Comparison of ENCODE assay signal across 12 cellular contexts in genomic region chr15:50241684-50242450, GRCh38. TPM values are rescaled to one million over a fixed set of nuclear protein-coding genes. Genes with fewer than 3 reads are reported as not detected.
DNase-seq lines count a peak whose midpoint lies in the region; ATAC-seq and TF ChIP-seq lines count a peak whose summit lies in the region.
"Had no signal": no experiment of that assay in that cellular context is flagged by ENCODE, and none has a peak within 500 bp of the region (broad histone marks: within the 10 kb centered on the region; RNA-seq: fewer than 3 reads in every experiment).

No MANE protein-coding gene starts in this region.

- peak; percentile 58 for DNase-seq in ELR (ENCODE audit: low read depth)
- DNase-seq in HT1080 (ENCODE audit: low read depth): peak; percentile 18
- no peak for DNase-seq in activated T-helper 2 cell treated with anti-CD3 and anti-CD28 coated beads, Interferon-gamma antibody, Interleukin-2, Interleukin-4, amounts not matched to agents 10 μg/mL and 5 μg/mL and 100 μg/mL, durations not matched to agents 14 hours and 24 hours and 36 hours (ENCODE audit: low spot score)
- no peak for DNase-seq in right lobe of liver
- no peak for DNase-seq in glomerular visceral epithelial cell (ENCODE audit: extremely low spot score)
- no peak for DNase-seq in posterior cingulate gyrus
- DNase-seq: activated CD8-positive, alpha-beta memory T cell treated with anti-CD3 and anti-CD28 coated beads, Interleukin-2, amount 50 U/mL, for 4 hours; islet precursor cell; NCI-H1048; NCI-H526 had no signal

- no peaks in the 10 kb centered on the region for H3K9me3 ChIP-seq in right lobe of liver

- TF ChIP-seq CTCF in right lobe of liver (IDR thresholded peaks at IDR 0.05): peak in 3 of 4 donors; percentile 18 to 41 (median 27)

- no peak overlapping the region for H3K4me3 Mint-ChIP-seq in activated T-helper 2 cell treated with anti-CD3 and anti-CD28 coated beads, Interferon-gamma antibody, Interleukin-2, Interleukin-4, amounts not matched to agents 10 μg/mL and 5 μg/mL and 100 μg/mL, durations not matched to agents 14 hours and 24 hours and 36 hours (ENCODE audit: low read depth)
- H3K4me3 Mint-ChIP-seq: nephron had no signal

- no peak overlapping the region for H3K27ac ChIP-seq in right lobe of liver

- intact Hi-C loops in activated T-helper 2 cell treated with anti-CD3 and anti-CD28 coated beads, Interferon-gamma antibody, Interleukin-2, Interleukin-4, amounts not matched to agents 10 μg/mL and 5 μg/mL and 100 μg/mL, durations not matched to agents 14 hours and 24 hours and 36 hours (cut with micrococcal nuclease): no loop called here
- intact Hi-C loops in right lobe of liver (cut with DNase I) (no loop called here), posterior cingulate gyrus (cut with DNase I) (no loop called here)

- peak overlapping the region; percentile 62 for H3K27ac Mint-ChIP-seq in activated T-helper 2 cell treated with anti-CD3 and anti-CD28 coated beads, Interferon-gamma antibody, Interleukin-2, Interleukin-4, amounts not matched to agents 10 μg/mL and 5 μg/mL and 100 μg/mL, durations not matched to agents 14 hours and 24 hours and 36 hours
- H3K27ac Mint-ChIP-seq: nephron had no signal

- H3K4me3 ChIP-seq in right lobe of liver: no peak overlapping the region

- H3K27me3 Mint-ChIP-seq in activated T-helper 2 cell treated with anti-CD3 and anti-CD28 coated beads, Interferon-gamma antibody, Interleukin-2, Interleukin-4, amounts not matched to agents 10 μg/mL and 5 μg/mL and 100 μg/mL, durations not matched to agents 14 hours and 24 hours and 36 hours (ENCODE audit: low read depth): no peaks in the 10 kb centered on the region

- 31% methylated on average over 4 of the region's 5 CpGs for WGBS in right lobe of liver (ENCODE audit: insufficient coverage, low coverage, low lambda C conversion rate, missing lambda C conversion rate)

- no peaks in the 10 kb centered on the region for H3K27me3 ChIP-seq in right lobe of liver

- no peaks in the 10 kb centered on the region for H3K36me3 ChIP-seq in right lobe of liver

- H3K4me1 Mint-ChIP-seq in activated T-helper 2 cell treated with anti-CD3 and anti-CD28 coated beads, Interferon-gamma antibody, Interleukin-2, Interleukin-4, amounts not matched to agents 10 μg/mL and 5 μg/mL and 100 μg/mL, durations not matched to agents 14 hours and 24 hours and 36 hours (ENCODE audit: low read depth): peaks cover 37% of the 10 kb centered on the region
- H3K4me1 Mint-ChIP-seq: nephron had no signal

- ATAC-seq in right lobe of liver: peak in 1 of 4 donors; percentile 13
- ATAC-seq in HG03135 (IDR thresholded peaks at IDR 0.05; ENCODE audit: unreplicated experiment): no peak

- H3K4me1 ChIP-seq in right lobe of liver: peaks cover 0 to 61% (median 17%) of the 10 kb centered on the region in 4 donors

- peaks cover 53% of the 10 kb centered on the region for H3K36me3 Mint-ChIP-seq in activated T-helper 2 cell treated with anti-CD3 and anti-CD28 coated beads, Interferon-gamma antibody, Interleukin-2, Interleukin-4, amounts not matched to agents 10 μg/mL and 5 μg/mL and 100 μg/mL, durations not matched to agents 14 hours and 24 hours and 36 hours (ENCODE audit: low read depth)

- no peaks in the 10 kb centered on the region for H3K9me3 Mint-ChIP-seq in activated T-helper 2 cell treated with anti-CD3 and anti-CD28 coated beads, Interferon-gamma antibody, Interleukin-2, Interleukin-4, amounts not matched to agents 10 μg/mL and 5 μg/mL and 100 μg/mL, durations not matched to agents 14 hours and 24 hours and 36 hours
- H3K9me3 Mint-ChIP-seq: nephron had no signal

- no peak for TF ChIP-seq POLR2A in right lobe of liver (IDR thresholded peaks at IDR 0.05)

RNA-seq across cellular contexts. Expression of gene HDC, which starts 23.7 kb away (rescaled TPM):
- total RNA-seq in HT1080 (2014; rRNA removed; shearing (Covaris generic)): not detected in 2 replicates
- not detected in 2 replicates for polyA plus RNA-seq in HT1080 (2015; cell fraction: cytosol; rRNA removed)
- polyA plus RNA-seq in HT1080 (2015; cell fraction: nucleus; rRNA removed): not detected in 2 replicates
- 8.7 and 9.3 TPM in 2 replicates for total RNA-seq in activated T-helper 2 cell treated with anti-CD3 and anti-CD28 coated beads, Interferon-gamma antibody, Interleukin-2, Interleukin-4, amounts not matched to agents 10 μg/mL and 5 μg/mL and 100 μg/mL, durations not matched to agents 14 hours and 24 hours and 36 hours
- under 1 TPM in 3 of 6 experiments, not detected in 3; 0.26 to 0.47 (median 0.34) TPM for total RNA-seq in right lobe of liver

RNA-seq across cellular contexts. Expression of gene SLC27A2, which starts 59.9 kb away (rescaled TPM):
- total RNA-seq in HT1080 (2014; rRNA removed; shearing (Covaris generic)): not detected in 2 replicates
- polyA plus RNA-seq in HT1080 (2015; cell fraction: cytosol; rRNA removed): 0.02 and 0.09 TPM in 2 replicates
- not detected in 2 replicates for polyA plus RNA-seq in HT1080 (2015; cell fraction: nucleus; rRNA removed)
- 99.5 TPM in 2 replicates for total RNA-seq in activated T-helper 2 cell treated with anti-CD3 and anti-CD28 coated beads, Interferon-gamma antibody, Interleukin-2, Interleukin-4, amounts not matched to agents 10 μg/mL and 5 μg/mL and 100 μg/mL, durations not matched to agents 14 hours and 24 hours and 36 hours
- total RNA-seq in right lobe of liver: 100 to 1,000 TPM in 5 of 6 experiments, 10 to 100 TPM in 1; 76.8 to 366 (median 172) TPM

Comparison
In these comparisons a context has a peak if more than half of its experiments do, and no peak if none do; other contexts are left out.
1. DNase-seq: peak in ELR (single experiment) and HT1080 (single experiment); none in activated T-helper 2 cell treated with anti-CD3 and anti-CD28 coated beads, Interferon-gamma antibody, Interleukin-2, Interleukin-4, amounts not matched to agents 10 μg/mL and 5 μg/mL and 100 μg/mL, durations not matched to agents 14 hours and 24 hours and 36 hours (single experiment), right lobe of liver (0 of 3), glomerular visceral epithelial cell (single experiment) and posterior cingulate gyrus (0 of 10).
2. RNA of gene SLC27A2, which starts 59.9 kb away (total RNA-seq): 76.8 to 366 TPM in right lobe of liver and 99.5 TPM in activated T-helper 2 cell treated with anti-CD3 and anti-CD28 coated beads, Interferon-gamma antibody, Interleukin-2, Interleukin-4, amounts not matched to agents 10 μg/mL and 5 μg/mL and 100 μg/mL, durations not matched to agents 14 hours and 24 hours and 36 hours; not detected in HT1080; every median in the first group is over 10 times any median in the second.